ENCODE assay signal across 19 cellular contexts in the genomic region with DNA sequence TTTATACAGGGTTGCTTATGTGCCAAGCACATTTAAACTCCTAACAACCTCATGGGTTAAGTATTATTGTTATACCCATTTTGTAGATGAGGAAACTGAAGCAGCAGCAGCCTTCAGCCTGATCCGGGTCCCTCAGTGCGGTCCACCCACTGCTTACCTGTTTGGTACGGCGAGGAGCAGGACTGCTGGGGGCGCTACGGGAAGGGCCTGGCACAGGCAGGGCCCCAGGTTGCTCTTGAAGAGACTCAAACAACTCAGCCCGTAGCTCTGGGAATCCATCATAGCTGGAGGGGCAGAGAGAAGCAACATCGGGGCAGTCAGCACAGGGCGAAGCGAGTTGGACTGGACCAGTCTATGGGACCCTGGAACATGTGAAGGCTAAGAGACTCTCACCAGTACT.
"Had no signal": no experiment of that assay in that cellular context is flagged by ENCODE, and none has a peak within 500 bp of the region (broad histone marks: within the 10 kb centered on the region; RNA-seq: fewer than 3 reads in every experiment).

No MANE protein-coding gene starts in this region.

- H3K27ac ChIP-seq: foreskin keratinocyte, hepatocyte, sigmoid colon, skin epidermis, suprapubic skin, thyroid gland, vagina had no signal

- H3K4me3 ChIP-seq: hepatocyte, lung, sigmoid colon, skin epidermis, suprapubic skin, thyroid gland, vagina had no signal

- H2AFZ ChIP-seq: hepatocyte had no signal

- DNase-seq: erythroblast; foreskin keratinocyte; left ventricle myocardium superior; mesenchymal stem cell; midbrain; occipital lobe; stimulated activated CD4-positive, alpha-beta T cell treated with anti-CD3 and anti-CD28 coated beads, Interleukin-12 subunit alpha, Interleukin-12 subunit beta, amount 100 ng/mL, for 4 hours; stimulated activated naive CD8-positive, alpha-beta T cell treated with anti-CD3 and anti-CD28 coated beads, Interleukin-15, Interleukin-2, amounts not matched to agents 100 U/mL and 50 U/mL, for 24 hours; thyroid gland had no signal

- H3K4me3 Mint-ChIP-seq: dendritic cell treated with granulocyte-macrophage colony-stimulating factor and Interleukin-4, amounts not matched to agents 40 ng/mL and 50 ng/mL, for 4 days; natural killer cell treated with Interleukin-12 subunit alpha and Interleukin-12 subunit beta and Interleukin-15 and Interleukin-18, amount 100 ng/mL, for 72 hours; type B pancreatic cell had no signal

- H3K4me1 ChIP-seq: foreskin keratinocyte, sigmoid colon, suprapubic skin, thyroid gland, vagina had no signal

- H3K27me3 Mint-ChIP-seq: dendritic cell treated with granulocyte-macrophage colony-stimulating factor and Interleukin-4, amounts not matched to agents 40 ng/mL and 50 ng/mL, for 4 days; natural killer cell treated with Interleukin-12 subunit alpha and Interleukin-12 subunit beta and Interleukin-15 and Interleukin-18, amount 100 ng/mL, for 72 hours; type B pancreatic cell had no signal

- H3K27me3 ChIP-seq: foreskin keratinocyte, hepatocyte, sigmoid colon, suprapubic skin, thyroid gland, vagina had no signal

- H3K4me2 ChIP-seq: hepatocyte had no signal

- H3K9me3 Mint-ChIP-seq: dendritic cell treated with granulocyte-macrophage colony-stimulating factor and Interleukin-4, amounts not matched to agents 40 ng/mL and 50 ng/mL, for 4 days; natural killer cell treated with Interleukin-12 subunit alpha and Interleukin-12 subunit beta and Interleukin-15 and Interleukin-18, amount 100 ng/mL, for 72 hours; type B pancreatic cell had no signal

- H3K79me2 ChIP-seq: hepatocyte had no signal

- ATAC-seq: foreskin keratinocyte; left colon; left ventricle myocardium superior; stimulated activated naive CD8-positive, alpha-beta T cell treated with anti-CD3 and anti-CD28 coated beads, Interleukin-15, Interleukin-2, amounts not matched to agents 100 U/mL and 50 U/mL, for 24 hours had no signal

- H3K9me3 ChIP-seq: sigmoid colon, suprapubic skin, thyroid gland, vagina had no signal

- H3K27ac Mint-ChIP-seq: dendritic cell treated with granulocyte-macrophage colony-stimulating factor and Interleukin-4, amounts not matched to agents 40 ng/mL and 50 ng/mL, for 4 days; type B pancreatic cell had no signal

- H3K36me3 Mint-ChIP-seq: type B pancreatic cell had no signal
